Comparison of ENCODE assay signal across 8 cellular contexts in the genomic region with DNA sequence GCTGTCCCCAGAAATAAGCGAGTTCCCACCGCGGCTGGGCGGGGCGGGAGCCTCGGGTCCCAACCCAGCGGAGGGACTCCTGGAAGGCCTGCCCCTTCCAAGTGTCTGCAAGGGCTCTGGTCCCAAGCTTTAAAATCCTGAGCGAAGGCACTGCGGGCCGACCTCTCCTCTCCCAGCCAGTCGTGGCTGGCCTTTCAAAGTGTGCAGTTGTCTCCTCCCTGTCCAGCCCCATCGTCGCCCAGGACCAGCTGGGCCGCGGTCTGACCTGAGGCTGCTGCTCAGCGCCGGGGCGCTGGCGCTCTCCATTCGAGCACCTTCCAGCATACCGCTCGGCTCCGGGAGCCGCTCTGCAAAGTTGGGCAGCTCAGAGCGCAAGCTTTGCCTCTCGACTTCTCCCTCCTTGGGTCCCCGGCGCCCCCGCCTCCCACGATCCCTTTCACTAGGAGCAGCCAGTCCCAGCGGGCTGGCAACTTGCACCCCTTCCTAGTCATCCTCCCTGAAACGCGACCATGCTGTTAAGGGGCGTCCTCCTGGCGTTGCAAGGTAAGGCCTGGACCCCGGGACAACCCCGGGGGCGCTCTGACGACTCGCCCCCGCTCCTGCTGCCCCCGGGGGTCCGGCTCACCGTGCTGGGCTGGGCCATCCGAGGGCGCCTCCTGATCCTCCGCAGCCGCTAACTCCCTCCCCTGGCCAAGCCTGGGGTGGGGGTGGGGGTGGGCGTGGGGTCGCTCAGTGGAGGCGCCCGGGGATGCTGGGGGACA. TPM values are rescaled to one million over a fixed set of nuclear protein-coding genes. Genes with fewer than 3 reads are reported as not detected.
DNase-seq lines count a peak whose midpoint lies in the region; TF ChIP-seq lines count a peak whose summit lies in the region.

A gene with protein sequence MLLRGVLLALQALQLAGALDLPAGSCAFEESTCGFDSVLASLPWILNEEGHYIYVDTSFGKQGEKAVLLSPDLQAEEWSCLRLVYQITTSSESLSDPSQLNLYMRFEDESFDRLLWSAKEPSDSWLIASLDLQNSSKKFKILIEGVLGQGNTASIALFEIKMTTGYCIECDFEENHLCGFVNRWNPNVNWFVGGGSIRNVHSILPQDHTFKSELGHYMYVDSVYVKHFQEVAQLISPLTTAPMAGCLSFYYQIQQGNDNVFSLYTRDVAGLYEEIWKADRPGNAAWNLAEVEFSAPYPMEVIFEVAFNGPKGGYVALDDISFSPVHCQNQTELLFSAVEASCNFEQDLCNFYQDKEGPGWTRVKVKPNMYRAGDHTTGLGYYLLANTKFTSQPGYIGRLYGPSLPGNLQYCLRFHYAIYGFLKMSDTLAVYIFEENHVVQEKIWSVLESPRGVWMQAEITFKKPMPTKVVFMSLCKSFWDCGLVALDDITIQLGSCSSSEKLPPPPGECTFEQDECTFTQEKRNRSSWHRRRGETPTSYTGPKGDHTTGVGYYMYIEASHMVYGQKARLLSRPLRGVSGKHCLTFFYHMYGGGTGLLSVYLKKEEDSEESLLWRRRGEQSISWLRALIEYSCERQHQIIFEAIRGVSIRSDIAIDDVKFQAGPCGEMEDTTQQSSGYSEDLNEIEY (plus strand): TSS at position 160 of the 761 bp plus-strand sequence. CDS start 350 bp downstream, at position 510.

- peak within 1 kb of the TSS; percentile 80 to 94 for H3K4me3 Mint-ChIP-seq in CD14-positive monocyte
- H3K4me3 Mint-ChIP-seq in nephron = peak within 1 kb of the TSS; percentile 83 to 92 (median 89)
- no peak within 1 kb of the TSS for H3K4me3 Mint-ChIP-seq in activated T-helper 1 cell treated with anti-CD3 and anti-CD28 coated beads, Interleukin-12 subunit alpha, Interleukin-12 subunit beta, Interleukin-2, Interleukin-4 antibody, amounts not matched to agents 30 ng/mL and 10 ng/mL and 1 ng/mL, durations not matched to agents 14 hours and 24 hours and 36 hours

- peaks cover 25% of the 10 kb centered on the region for H3K4me1 Mint-ChIP-seq in CD14-positive monocyte
- H3K4me1 Mint-ChIP-seq in nephron = peaks cover 71% of the 10 kb centered on the region
- H3K4me1 Mint-ChIP-seq in activated T-helper 1 cell treated with anti-CD3 and anti-CD28 coated beads, Interleukin-12 subunit alpha, Interleukin-12 subunit beta, Interleukin-2, Interleukin-4 antibody, amounts not matched to agents 30 ng/mL and 10 ng/mL and 1 ng/mL, durations not matched to agents 14 hours and 24 hours and 36 hours (ENCODE audit: low read depth) = no peaks in the 10 kb centered on the region

- H3K36me3 Mint-ChIP-seq in CD14-positive monocyte (peaks cover 0 to 4% of the 10 kb centered on the region in 2 donors), nephron (ENCODE audit: low read depth) (no peaks in the 10 kb centered on the region)
- no peaks in the 10 kb centered on the region for H3K36me3 Mint-ChIP-seq in activated T-helper 1 cell treated with anti-CD3 and anti-CD28 coated beads, Interleukin-12 subunit alpha, Interleukin-12 subunit beta, Interleukin-2, Interleukin-4 antibody, amounts not matched to agents 30 ng/mL and 10 ng/mL and 1 ng/mL, durations not matched to agents 14 hours and 24 hours and 36 hours (ENCODE audit: low read depth)

- no peak within 1 kb of the TSS for H3K27ac Mint-ChIP-seq in CD14-positive monocyte
- peak within 1 kb of the TSS; percentile 15 to 79 (median 57) for H3K27ac Mint-ChIP-seq in nephron
- no peak within 1 kb of the TSS for H3K27ac Mint-ChIP-seq in activated T-helper 1 cell treated with anti-CD3 and anti-CD28 coated beads, Interleukin-12 subunit alpha, Interleukin-12 subunit beta, Interleukin-2, Interleukin-4 antibody, amounts not matched to agents 30 ng/mL and 10 ng/mL and 1 ng/mL, durations not matched to agents 14 hours and 24 hours and 36 hours

- DNase-seq in CD14-positive monocyte (ENCODE audit: low spot score) = peak; percentile 48
- peak; percentile 48 for DNase-seq in RPMI8226
- DNase-seq in fibroblast of pulmonary artery (ENCODE audit: low read depth) = peak; percentile 39
- no peak for DNase-seq in NCI-H748 treated with DMSO at 0.1 percent for 48 hours (lab: John Stamatoyannopoulos, UW)
- no peak for DNase-seq in activated T-helper 1 cell treated with anti-CD3 and anti-CD28 coated beads, Interleukin-12 subunit alpha, Interleukin-12 subunit beta, Interleukin-2, Interleukin-4 antibody, amounts not matched to agents 30 ng/mL and 10 ng/mL and 1 ng/mL, durations not matched to agents 14 hours and 24 hours and 36 hours (ENCODE audit: low spot score)
- DNase-seq in hippocampal formation (lab: John Stamatoyannopoulos, UW) = no peak
- no peak for DNase-seq in NCI-H345 treated with DMSO at 0.1 percent for 48 hours (lab: John Stamatoyannopoulos, UW; ENCODE audit: unreplicated experiment)

- TF ChIP-seq CTCF in CD14-positive monocyte (IDR thresholded peaks at IDR 0.05) (no peak), fibroblast of pulmonary artery (IDR thresholded peaks at IDR 0.05; ENCODE audit: low read length, missing control alignments) (no peak), nephron (IDR thresholded peaks at IDR 0.05; ENCODE audit: unreplicated experiment in 3 of 3) (no peak)

- H3K4me3 ChIP-seq in fibroblast of pulmonary artery (replicated peaks; ENCODE audit: low read depth, low read length) = peak within 1 kb of the TSS; percentile 51

- H3K9me3 Mint-ChIP-seq in CD14-positive monocyte = peaks cover 0 to 4% (median 0%) of the 10 kb centered on the region in 7 donors
- no peaks in the 10 kb centered on the region for H3K9me3 Mint-ChIP-seq in nephron
- no peaks in the 10 kb centered on the region for H3K9me3 Mint-ChIP-seq in activated T-helper 1 cell treated with anti-CD3 and anti-CD28 coated beads, Interleukin-12 subunit alpha, Interleukin-12 subunit beta, Interleukin-2, Interleukin-4 antibody, amounts not matched to agents 30 ng/mL and 10 ng/mL and 1 ng/mL, durations not matched to agents 14 hours and 24 hours and 36 hours

- intact Hi-C loops in CD14-positive monocyte (cut with micrococcal nuclease) = no loop called here
- intact Hi-C loops in activated T-helper 1 cell treated with anti-CD3 and anti-CD28 coated beads, Interleukin-12 subunit alpha, Interleukin-12 subunit beta, Interleukin-2, Interleukin-4 antibody, amounts not matched to agents 30 ng/mL and 10 ng/mL and 1 ng/mL, durations not matched to agents 14 hours and 24 hours and 36 hours (cut with micrococcal nuclease) = no loop called here

- H3K27me3 Mint-ChIP-seq in CD14-positive monocyte (ENCODE audit: low read depth in 3 of 3) = peaks cover 30 to 51% (median 36%) of the 10 kb centered on the region in 3 donors
- H3K27me3 Mint-ChIP-seq in nephron (ENCODE audit: low read depth) = peaks cover 42% of the 10 kb centered on the region
- peaks cover 33% of the 10 kb centered on the region for H3K27me3 Mint-ChIP-seq in activated T-helper 1 cell treated with anti-CD3 and anti-CD28 coated beads, Interleukin-12 subunit alpha, Interleukin-12 subunit beta, Interleukin-2, Interleukin-4 antibody, amounts not matched to agents 30 ng/mL and 10 ng/mL and 1 ng/mL, durations not matched to agents 14 hours and 24 hours and 36 hours (ENCODE audit: insufficient read depth)

RNA-seq across cellular contexts. Expression of the gene that starts here (rescaled TPM):
- under 1 TPM; 0.05 to 0.09 TPM for polyA plus RNA-seq in CD14-positive monocyte
- not detected in 2 replicates for total RNA-seq in activated T-helper 1 cell treated with anti-CD3 and anti-CD28 coated beads, Interleukin-12 subunit alpha, Interleukin-12 subunit beta, Interleukin-2, Interleukin-4 antibody, amounts not matched to agents 30 ng/mL and 10 ng/mL and 1 ng/mL, durations not matched to agents 14 hours and 24 hours and 36 hours

Comparison
In these comparisons a context has a peak if more than half of its experiments do, and no peak if none do; other contexts are left out.
1. Peak in DNase-seq in CD14-positive monocyte; RNA of the gene not detected or under 1 TPM.
2. DNase-seq: peak in RPMI8226 (single experiment) and fibroblast of pulmonary artery (single experiment); none in NCI-H748 treated with DMSO at 0.1 percent for 48 hours (single experiment), activated T-helper 1 cell treated with anti-CD3 and anti-CD28 coated beads, Interleukin-12 subunit alpha, Interleukin-12 subunit beta, Interleukin-2, Interleukin-4 antibody, amounts not matched to agents 30 ng/mL and 10 ng/mL and 1 ng/mL, durations not matched to agents 14 hours and 24 hours and 36 hours (single experiment), hippocampal formation (0 of 2) and NCI-H345 treated with DMSO at 0.1 percent for 48 hours (single experiment).
3. H3K27ac Mint-ChIP-seq: peak in nephron (3 of 3); none in CD14-positive monocyte (0 of 7) and activated T-helper 1 cell treated with anti-CD3 and anti-CD28 coated beads, Interleukin-12 subunit alpha, Interleukin-12 subunit beta, Interleukin-2, Interleukin-4 antibody, amounts not matched to agents 30 ng/mL and 10 ng/mL and 1 ng/mL, durations not matched to agents 14 hours and 24 hours and 36 hours (single experiment).